ENCODE assay signal across 1 cellular context in the genomic region with DNA sequence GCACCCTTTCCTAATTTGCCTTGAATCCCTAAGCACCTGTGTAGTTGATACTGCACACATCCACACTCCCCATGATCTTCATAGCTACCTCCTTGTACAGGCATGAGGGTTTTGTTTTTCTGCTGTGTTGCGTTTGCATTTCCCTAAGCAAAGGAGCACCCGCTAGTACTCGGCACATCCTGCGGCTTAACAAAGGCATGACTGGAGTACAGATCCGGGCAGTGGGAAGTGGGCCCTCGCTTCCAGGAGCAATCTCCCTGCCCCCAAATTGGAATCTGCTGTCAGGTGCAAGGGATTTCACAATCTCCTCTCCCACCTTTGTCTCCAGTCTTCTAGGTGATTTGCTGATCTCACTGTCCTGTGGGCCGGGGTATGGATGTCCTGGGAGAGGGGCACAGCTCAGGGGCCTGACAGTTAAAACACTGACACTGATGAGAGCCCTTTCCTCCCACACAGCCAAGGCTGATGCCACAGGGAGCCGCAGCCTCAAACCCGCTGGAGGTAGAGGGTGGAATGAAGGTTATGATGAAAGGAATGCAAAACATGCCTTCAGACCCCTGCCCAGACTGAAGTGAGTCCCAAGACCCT.
TF ChIP-seq lines count a peak whose summit lies in the region.

No MANE protein-coding gene starts in this region.

TF ChIP-seq in GM23338, 12 proteins besides CTCF, POLR2A, EP300 and RAD21 (continued from another document):
- TF ChIP-seq, protein P1, sequence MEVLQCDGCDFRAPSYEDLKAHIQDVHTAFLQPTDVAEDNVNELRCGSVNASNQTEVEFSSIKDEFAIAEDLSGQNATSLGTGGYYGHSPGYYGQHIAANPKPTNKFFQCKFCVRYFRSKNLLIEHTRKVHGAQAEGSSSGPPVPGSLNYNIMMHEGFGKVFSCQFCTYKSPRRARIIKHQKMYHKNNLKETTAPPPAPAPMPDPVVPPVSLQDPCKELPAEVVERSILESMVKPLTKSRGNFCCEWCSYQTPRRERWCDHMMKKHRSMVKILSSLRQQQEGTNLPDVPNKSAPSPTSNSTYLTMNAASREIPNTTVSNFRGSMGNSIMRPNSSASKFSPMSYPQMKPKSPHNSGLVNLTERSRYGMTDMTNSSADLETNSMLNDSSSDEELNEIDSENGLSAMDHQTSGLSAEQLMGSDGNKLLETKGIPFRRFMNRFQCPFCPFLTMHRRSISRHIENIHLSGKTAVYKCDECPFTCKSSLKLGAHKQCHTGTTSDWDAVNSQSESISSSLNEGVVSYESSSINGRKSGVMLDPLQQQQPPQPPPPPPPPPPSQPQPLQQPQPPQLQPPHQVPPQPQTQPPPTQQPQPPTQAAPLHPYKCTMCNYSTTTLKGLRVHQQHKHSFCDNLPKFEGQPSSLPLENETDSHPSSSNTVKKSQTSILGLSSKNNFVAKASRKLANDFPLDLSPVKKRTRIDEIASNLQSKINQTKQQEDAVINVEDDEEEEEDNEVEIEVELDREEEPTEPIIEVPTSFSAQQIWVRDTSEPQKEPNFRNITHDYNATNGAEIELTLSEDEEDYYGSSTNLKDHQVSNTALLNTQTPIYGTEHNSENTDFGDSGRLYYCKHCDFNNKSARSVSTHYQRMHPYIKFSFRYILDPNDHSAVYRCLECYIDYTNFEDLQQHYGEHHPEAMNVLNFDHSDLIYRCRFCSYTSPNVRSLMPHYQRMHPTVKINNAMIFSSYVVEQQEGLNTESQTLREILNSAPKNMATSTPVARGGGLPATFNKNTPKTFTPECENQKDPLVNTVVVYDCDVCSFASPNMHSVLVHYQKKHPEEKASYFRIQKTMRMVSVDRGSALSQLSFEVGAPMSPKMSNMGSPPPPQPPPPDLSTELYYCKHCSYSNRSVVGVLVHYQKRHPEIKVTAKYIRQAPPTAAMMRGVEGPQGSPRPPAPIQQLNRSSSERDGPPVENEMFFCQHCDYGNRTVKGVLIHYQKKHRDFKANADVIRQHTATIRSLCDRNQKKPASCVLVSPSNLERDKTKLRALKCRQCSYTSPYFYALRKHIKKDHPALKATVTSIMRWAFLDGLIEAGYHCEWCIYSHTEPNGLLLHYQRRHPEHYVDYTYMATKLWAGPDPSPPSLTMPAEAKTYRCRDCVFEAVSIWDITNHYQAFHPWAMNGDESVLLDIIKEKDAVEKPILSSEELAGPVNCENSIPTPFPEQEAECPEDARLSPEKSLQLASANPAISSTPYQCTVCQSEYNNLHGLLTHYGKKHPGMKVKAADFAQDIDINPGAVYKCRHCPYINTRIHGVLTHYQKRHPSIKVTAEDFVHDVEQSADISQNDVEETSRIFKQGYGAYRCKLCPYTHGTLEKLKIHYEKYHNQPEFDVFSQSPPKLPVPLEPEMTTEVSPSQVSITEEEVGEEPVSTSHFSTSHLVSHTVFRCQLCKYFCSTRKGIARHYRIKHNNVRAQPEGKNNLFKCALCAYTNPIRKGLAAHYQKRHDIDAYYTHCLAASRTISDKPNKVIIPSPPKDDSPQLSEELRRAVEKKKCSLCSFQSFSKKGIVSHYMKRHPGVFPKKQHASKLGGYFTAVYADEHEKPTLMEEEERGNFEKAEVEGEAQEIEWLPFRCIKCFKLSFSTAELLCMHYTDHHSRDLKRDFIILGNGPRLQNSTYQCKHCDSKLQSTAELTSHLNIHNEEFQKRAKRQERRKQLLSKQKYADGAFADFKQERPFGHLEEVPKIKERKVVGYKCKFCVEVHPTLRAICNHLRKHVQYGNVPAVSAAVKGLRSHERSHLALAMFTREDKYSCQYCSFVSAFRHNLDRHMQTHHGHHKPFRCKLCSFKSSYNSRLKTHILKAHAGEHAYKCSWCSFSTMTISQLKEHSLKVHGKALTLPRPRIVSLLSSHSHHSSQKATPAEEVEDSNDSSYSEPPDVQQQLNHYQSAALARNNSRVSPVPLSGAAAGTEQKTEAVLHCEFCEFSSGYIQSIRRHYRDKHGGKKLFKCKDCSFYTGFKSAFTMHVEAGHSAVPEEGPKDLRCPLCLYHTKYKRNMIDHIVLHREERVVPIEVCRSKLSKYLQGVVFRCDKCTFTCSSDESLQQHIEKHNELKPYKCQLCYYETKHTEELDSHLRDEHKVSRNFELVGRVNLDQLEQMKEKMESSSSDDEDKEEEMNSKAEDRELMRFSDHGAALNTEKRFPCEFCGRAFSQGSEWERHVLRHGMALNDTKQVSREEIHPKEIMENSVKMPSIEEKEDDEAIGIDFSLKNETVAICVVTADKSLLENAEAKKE (CRISPR knock-in tag; IDR thresholded peaks at IDR 0.05), result no peak
- TF ChIP-seq POLR2AphosphoS5 (IDR thresholded peaks at IDR 0.05; ENCODE audit: low read depth) (no peak), NANOG (IDR thresholded peaks at IDR 0.05; ENCODE audit: borderline replicate concordance) (no peak), STAT1 (IDR thresholded peaks at IDR 0.05; ENCODE audit: unreplicated experiment) (no peak), JUNB (IDR thresholded peaks at IDR 0.05; ENCODE audit: unreplicated experiment) (no peak), EZH2phosphoT487 (IDR thresholded peaks at IDR 0.05; ENCODE audit: unreplicated experiment) (no peak), ZNF331 (CRISPR knock-in tag; IDR thresholded peaks at IDR 0.05; ENCODE audit: low read depth) (no peak), ZNF114 (CRISPR knock-in tag; IDR thresholded peaks at IDR 0.05) (no peak)
- TF ChIP-seq, protein P2, sequence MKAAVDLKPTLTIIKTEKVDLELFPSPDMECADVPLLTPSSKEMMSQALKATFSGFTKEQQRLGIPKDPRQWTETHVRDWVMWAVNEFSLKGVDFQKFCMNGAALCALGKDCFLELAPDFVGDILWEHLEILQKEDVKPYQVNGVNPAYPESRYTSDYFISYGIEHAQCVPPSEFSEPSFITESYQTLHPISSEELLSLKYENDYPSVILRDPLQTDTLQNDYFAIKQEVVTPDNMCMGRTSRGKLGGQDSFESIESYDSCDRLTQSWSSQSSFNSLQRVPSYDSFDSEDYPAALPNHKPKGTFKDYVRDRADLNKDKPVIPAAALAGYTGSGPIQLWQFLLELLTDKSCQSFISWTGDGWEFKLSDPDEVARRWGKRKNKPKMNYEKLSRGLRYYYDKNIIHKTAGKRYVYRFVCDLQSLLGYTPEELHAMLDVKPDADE (IDR thresholded peaks at IDR 0.05), result no peak
